Comparison of ENCODE assay signal across 11 cellular contexts in genomic region chr11:65530157-65530496, GRCh38. TPM values are rescaled to one million over a fixed set of nuclear protein-coding genes. Genes with fewer than 3 reads are reported as not detected.
DNase-seq lines count a peak whose midpoint lies in the region; ATAC-seq and TF ChIP-seq lines count a peak whose summit lies in the region.
"Had no signal": no experiment of that assay in that cellular context is flagged by ENCODE, and none has a peak within 500 bp of the region (broad histone marks: within the 10 kb centered on the region; RNA-seq: fewer than 3 reads in every experiment).

No MANE protein-coding gene starts in this region.

- no peak overlapping the region for H4K5ac ChIP-seq in mesendoderm (ENCODE audit: low read length)

- H3K4me3 Mint-ChIP-seq in activated naive CD8-positive, alpha-beta T cell = no peak overlapping the region
- H3K4me3 Mint-ChIP-seq in nephron progenitor cell (no peak overlapping the region), mesothelial cell of epicardium (no peak overlapping the region)

- no peak overlapping the region for H2BK5ac ChIP-seq in mesendoderm (ENCODE audit: low read length)

- H3K23ac ChIP-seq in mesendoderm (ENCODE audit: low read length) = no peak overlapping the region

- H3K9me3 Mint-ChIP-seq in activated naive CD8-positive, alpha-beta T cell (ENCODE audit: low read depth) = no peaks in the 10 kb centered on the region
- no peaks in the 10 kb centered on the region for H3K9me3 Mint-ChIP-seq in nephron progenitor cell
- no peaks in the 10 kb centered on the region for H3K9me3 Mint-ChIP-seq in mesothelial cell of epicardium

- peaks cover 31% of the 10 kb centered on the region for H3K4me1 Mint-ChIP-seq in activated naive CD8-positive, alpha-beta T cell (ENCODE audit: low read depth)
- H3K4me1 Mint-ChIP-seq in nephron progenitor cell = peaks cover 35% of the 10 kb centered on the region
- peaks cover 7% of the 10 kb centered on the region for H3K4me1 Mint-ChIP-seq in mesothelial cell of epicardium

- TF ChIP-seq CTCF in DND-41 (IDR thresholded peaks at IDR 0.05; ENCODE audit: borderline replicate concordance, extremely low read depth, low read length, poor library complexity, severe bottlenecking) (peak; percentile 63), HFF-Myc (IDR thresholded peaks at IDR 0.05; ENCODE audit: low read depth, low read length, missing control alignments) (peak; percentile 33), suprapubic skin (IDR thresholded peaks at IDR 0.05) (no peak), nephron progenitor cell (IDR thresholded peaks at IDR 0.05) (no peak), mesothelial cell of epicardium (IDR thresholded peaks at IDR 0.05; ENCODE audit: unreplicated experiment) (no peak)

- peak overlapping the region; percentile 3 for H3K27ac ChIP-seq in DND-41 (ENCODE audit: low read length)
- no peak overlapping the region for H3K27ac ChIP-seq in mesendoderm (ENCODE audit: low read depth, low read length)
- no peak overlapping the region for H3K27ac ChIP-seq in suprapubic skin
- H3K27ac ChIP-seq: SJSA1 had no signal

- no peaks in the 10 kb centered on the region for H3K36me3 Mint-ChIP-seq in activated naive CD8-positive, alpha-beta T cell
- H3K36me3 Mint-ChIP-seq in nephron progenitor cell (ENCODE audit: low read depth) = peaks cover 34% of the 10 kb centered on the region
- H3K36me3 Mint-ChIP-seq in mesothelial cell of epicardium = peaks cover 18% of the 10 kb centered on the region

- H3K27me3 ChIP-seq in DND-41 (ENCODE audit: insufficient read depth, low read length, poor library complexity) = no peaks in the 10 kb centered on the region
- no peaks in the 10 kb centered on the region for H3K27me3 ChIP-seq in mesendoderm (ENCODE audit: insufficient read depth, low read length, poor library complexity)
- no peaks in the 10 kb centered on the region for H3K27me3 ChIP-seq in suprapubic skin
- H3K27me3 ChIP-seq: SJSA1 had no signal

- peaks cover 18% of the 10 kb centered on the region for H3K79me2 ChIP-seq in DND-41 (ENCODE audit: insufficient read depth, low read length)
- peaks cover 5% of the 10 kb centered on the region for H3K79me2 ChIP-seq in mesendoderm (ENCODE audit: control insufficient read depth, insufficient read depth, low read length)

- H3K4me1 ChIP-seq in DND-41 (ENCODE audit: insufficient read depth, low read length) (peaks cover 14% of the 10 kb centered on the region), mesendoderm (ENCODE audit: control insufficient read depth, low read depth, low read length) (no peaks in the 10 kb centered on the region), suprapubic skin (peaks cover 13% of the 10 kb centered on the region)

- H3K27me3 Mint-ChIP-seq in activated naive CD8-positive, alpha-beta T cell = no peaks in the 10 kb centered on the region
- H3K27me3 Mint-ChIP-seq in nephron progenitor cell (ENCODE audit: low read depth, poor library complexity) = no peaks in the 10 kb centered on the region
- H3K27me3 Mint-ChIP-seq in mesothelial cell of epicardium (ENCODE audit: low read depth) = no peaks in the 10 kb centered on the region

- TF ChIP-seq POLR2A in suprapubic skin (IDR thresholded peaks at IDR 0.05) = no peak

- H3K18ac ChIP-seq in mesendoderm (ENCODE audit: low read length) = no peak overlapping the region

- H3K4me3 ChIP-seq in DND-41 (ENCODE audit: low read depth in 1 of 2, low read length in 2 of 2) (no peak overlapping the region), HFF-Myc (replicated peaks; ENCODE audit: low read depth, low read length) (no peak overlapping the region), mesendoderm (ENCODE audit: low read length) (no peak overlapping the region), suprapubic skin (no peak overlapping the region)
- H3K4me3 ChIP-seq: SJSA1 had no signal

- H3K9me3 ChIP-seq in DND-41 (ENCODE audit: insufficient read depth, low read length, severe bottlenecking) = no peaks in the 10 kb centered on the region
- H3K9me3 ChIP-seq in suprapubic skin = no peaks in the 10 kb centered on the region
- H3K9me3 ChIP-seq: SJSA1 had no signal

- no peak for TF ChIP-seq EP300 in suprapubic skin (IDR thresholded peaks at IDR 0.05)

- WGBS in mesendoderm (ENCODE audit: extremely low coverage, insufficient coverage, low lambda C conversion rate) = no CpG with 5 or more reads among the region's 5 CpGs
- 90% methylated on average over 5 of the region's 5 CpGs for WGBS in suprapubic skin

- DNase-seq in DND-41 = peak; percentile 65
- DNase-seq in HFF-Myc (ENCODE audit: extremely low read depth, low read depth) = no peak
- DNase-seq in mesendoderm = peak; percentile 68
- no peak for DNase-seq in Ammon's horn (ENCODE audit: low spot score)
- no peak for DNase-seq in suprapubic skin (ENCODE audit: low spot score in 2 of 2)
- no peak for DNase-seq in nephron progenitor cell
- DNase-seq in mesothelial cell of epicardium (ENCODE audit: low spot score in 2 of 2, unreplicated experiment in 2 of 2) = no peak
- DNase-seq: activated naive CD4-positive, alpha-beta T cell treated with anti-CD3 and anti-CD28 coated beads, Interleukin-2, amount 50 U/mL, for 16 hours; head of caudate nucleus had no signal

- no peak overlapping the region for H3K4ac ChIP-seq in mesendoderm (ENCODE audit: low read depth, low read length)

- peak overlapping the region; percentile 55 for H3K27ac Mint-ChIP-seq in activated naive CD8-positive, alpha-beta T cell
- no peak overlapping the region for H3K27ac Mint-ChIP-seq in nephron progenitor cell
- H3K27ac Mint-ChIP-seq in mesothelial cell of epicardium = no peak overlapping the region

- no peak overlapping the region for H4K8ac ChIP-seq in mesendoderm (ENCODE audit: low read depth, low read length)

- H2BK120ac ChIP-seq in mesendoderm (ENCODE audit: low read depth, low read length) = no peak overlapping the region

- peaks cover 19% of the 10 kb centered on the region for H4K20me1 ChIP-seq in DND-41 (ENCODE audit: insufficient read depth, low read length)

- no peak overlapping the region for H2AK5ac ChIP-seq in mesendoderm (ENCODE audit: low read length)

- no peak overlapping the region for H3K4me2 ChIP-seq in DND-41 (ENCODE audit: insufficient read depth, low read length)
- H3K4me2 ChIP-seq in mesendoderm (ENCODE audit: low read length) = no peak overlapping the region

- ATAC-seq in DND-41 (ENCODE audit: insufficient read depth, low read depth) = peak; percentile 78

- no peak overlapping the region for H2BK15ac ChIP-seq in mesendoderm (replicated peaks; ENCODE audit: low read depth)

- H2AFZ ChIP-seq in DND-41 (ENCODE audit: low read depth, low read length) = no peak overlapping the region

- H3K36me3 ChIP-seq in DND-41 (ENCODE audit: insufficient read depth, low read length) (peaks cover 61% of the 10 kb centered on the region), mesendoderm (ENCODE audit: control insufficient read depth, insufficient read depth, low read length) (peaks cover 12% of the 10 kb centered on the region), suprapubic skin (peaks cover 80% of the 10 kb centered on the region)

- H3K9ac ChIP-seq in DND-41 (ENCODE audit: low read depth, low read length) (no peak overlapping the region), mesendoderm (ENCODE audit: low read length) (no peak overlapping the region)

- H3K79me1 ChIP-seq in mesendoderm (ENCODE audit: low read length) = peaks cover 10% of the 10 kb centered on the region

- H3K56ac ChIP-seq in mesendoderm (ENCODE audit: low read length) = no peak overlapping the region

RNA-seq across cellular contexts. Expression of gene SCYL1, which starts 5.2 kb away (rescaled TPM):
- 50.0 TPM for polyA plus RNA-seq in mesendoderm (2013, experiment 1 of 2)
- polyA plus RNA-seq in mesendoderm (2013, experiment 2 of 2) = 51.8 TPM
- total RNA-seq in suprapubic skin (10 to 100 TPM; 63.2 to 83.6 (median 78.4) TPM), mesothelial cell of epicardium (83.4 to 91.1 TPM (median 89.5 TPM) in 3 replicates)

RNA-seq across cellular contexts. Expression of gene LTBP3, which starts 28.0 kb away (rescaled TPM):
- 4.6 TPM for polyA plus RNA-seq in mesendoderm (2013, experiment 1 of 2)
- 3.8 TPM for polyA plus RNA-seq in mesendoderm (2013, experiment 2 of 2)
- total RNA-seq in suprapubic skin = 10 to 100 TPM; 65.1 to 86.7 (median 71.0) TPM
- total RNA-seq in mesothelial cell of epicardium = 314 to 333 TPM (median 318 TPM) in 3 replicates

RNA-seq across cellular contexts. Expression of gene MALAT1, which starts 31.3 kb away (rescaled TPM):
- 112 TPM for polyA plus RNA-seq in mesendoderm (2013, experiment 1 of 2)
- polyA plus RNA-seq in mesendoderm (2013, experiment 2 of 2) = 116 TPM
- over 10,000 TPM; 10,207 to 42,728 (median 11,538) TPM for total RNA-seq in suprapubic skin
- 15,343 to 16,172 TPM (median 16,018 TPM) in 3 replicates for total RNA-seq in mesothelial cell of epicardium

RNA-seq across cellular contexts. Expression of gene ZNRD2, which starts 40.1 kb away (rescaled TPM):
- 110 TPM for polyA plus RNA-seq in mesendoderm (2013, experiment 1 of 2)
- 113 TPM for polyA plus RNA-seq in mesendoderm (2013, experiment 2 of 2)
- total RNA-seq in suprapubic skin (10 to 100 TPM; 60.9 to 97.4 (median 77.9) TPM), mesothelial cell of epicardium (23.1 to 27.8 TPM (median 27.4 TPM) in 3 replicates)

RNA-seq across cellular contexts. Expression of gene FAM89B, which starts 42.2 kb away (rescaled TPM):
- 17.5 TPM for polyA plus RNA-seq in mesendoderm (2013, experiment 1 of 2)
- 17.1 TPM for polyA plus RNA-seq in mesendoderm (2013, experiment 2 of 2)
- total RNA-seq in suprapubic skin (100 to 1,000 TPM in 1 of 4 donors, 10 to 100 TPM in 3; 45.2 to 103 (median 72.0) TPM), mesothelial cell of epicardium (56.7 to 61.5 TPM (median 57.6 TPM) in 3 replicates)

Comparison
In these comparisons a context has a peak if more than half of its experiments do, and no peak if none do; other contexts are left out.
1. DNase-seq: peak in DND-41 (single experiment) and mesendoderm (single experiment); none in HFF-Myc (single experiment), Ammon's horn (single experiment), suprapubic skin (0 of 2), nephron progenitor cell (single experiment) and mesothelial cell of epicardium (0 of 2).
2. CTCF ChIP-seq: peak in DND-41 (single experiment) and HFF-Myc (single experiment); none in suprapubic skin (0 of 2), nephron progenitor cell (single experiment) and mesothelial cell of epicardium (single experiment).